Comparison of ENCODE assay signal across 17 cellular contexts in the genomic region with DNA sequence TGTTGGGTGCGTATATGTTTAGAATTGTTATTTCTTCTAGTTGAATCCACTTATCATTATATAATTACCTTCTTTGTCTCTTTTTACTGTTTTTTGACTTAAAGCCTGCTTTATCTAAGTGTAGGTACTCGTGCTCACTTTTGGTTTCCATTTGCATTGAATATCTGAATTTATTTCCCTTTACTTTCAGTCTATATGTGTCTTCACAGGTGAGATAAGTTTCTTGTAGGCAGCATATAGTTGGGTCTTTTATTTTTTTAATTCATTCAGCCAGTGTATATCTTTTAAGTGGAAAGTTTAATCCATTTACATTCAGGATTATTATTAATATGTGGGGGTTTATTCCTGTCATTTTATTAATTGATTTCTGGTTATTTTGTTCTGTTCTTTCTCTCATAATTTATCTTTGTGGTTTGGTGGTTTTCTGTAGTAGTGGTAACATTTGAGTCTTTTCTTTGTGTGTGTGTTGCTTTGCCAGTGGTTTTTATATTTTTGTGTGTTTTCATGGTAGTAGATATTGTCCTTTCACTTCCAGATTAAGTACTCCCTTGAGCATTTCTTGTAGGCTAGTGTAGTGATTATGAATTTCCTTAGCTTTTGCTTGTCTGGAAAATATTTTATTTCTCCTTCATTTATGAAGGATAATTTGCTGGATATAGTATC. TPM values are rescaled to one million over a fixed set of nuclear protein-coding genes. Genes with fewer than 3 reads are reported as not detected.
A peak's percentile ranks its signal among the peaks of the same experiment; 100 is the strongest.
DNase-seq lines count a peak whose midpoint lies in the region; ATAC-seq and TF ChIP-seq lines count a peak whose summit lies in the region.
"Had no signal": no experiment of that assay in that cellular context is flagged by ENCODE, and none has a peak within 500 bp of the region (broad histone marks: within the 10 kb centered on the region; RNA-seq: fewer than 3 reads in every experiment).

No MANE protein-coding gene starts in this region.

- peak overlapping the region; percentile 8 for H3K4me2 ChIP-seq in SU-DHL-6 (ENCODE audit: low read depth, low read length, poor library complexity, severe bottlenecking)

- peaks cover 52% of the 10 kb centered on the region for H4K20me1 ChIP-seq in SU-DHL-6 (ENCODE audit: low read depth, low read length)

- no peak overlapping the region for H3K9ac ChIP-seq in SU-DHL-6 (ENCODE audit: low read length)

- 95% methylated on average over 2 of the region's 2 CpGs for WGBS in esophagus muscularis mucosa

- peak overlapping the region; percentile 41 for H3K4me3 Mint-ChIP-seq in activated naive CD4-positive, alpha-beta T cell treated with anti-CD3 and anti-CD28 coated beads, Interleukin-2, amount 50 U/mL, for 24 hours
- peak overlapping the region; percentile 26 for H3K4me3 Mint-ChIP-seq in activated naive CD8-positive, alpha-beta T cell treated with anti-CD3 and anti-CD28 coated beads, Interleukin-2, amount 50 U/mL, for 24 hours

- H3F3A ChIP-seq in SU-DHL-6 (ENCODE audit: insufficient read depth), result 0 out of 2 replicates have a peak, but pooled peaks cover 9% of the 10 kb centered on the region

- no peak for TF ChIP-seq EP300 in esophagus muscularis mucosa (IDR thresholded peaks at IDR 0.05)

- H3K27ac ChIP-seq in SU-DHL-6 (ENCODE audit: low read depth, low read length) (no peak overlapping the region), esophagus muscularis mucosa (replicated peaks in 1 of 4) (no peak overlapping the region)
- H3K27ac ChIP-seq: lower lobe of right lung, RWPE1, testis had no signal

- DNase-seq in activated naive CD4-positive, alpha-beta T cell treated with anti-CD3 and anti-CD28 coated beads, Interleukin-2, amount 50 U/mL, for 16 hours, result no peak
- no peak for DNase-seq in activated naive CD8-positive, alpha-beta T cell treated with anti-CD3 and anti-CD28 coated beads, Interleukin-2, amount 50 U/mL, for 24 hours
- DNase-seq in cerebellar nuclear complex (lab: John Stamatoyannopoulos, UW) (no peak), C1 segment of cervical spinal cord (lab: John Stamatoyannopoulos, UW) (no peak), esophagus muscularis mucosa (ENCODE audit: extremely low spot score) (no peak)
- DNase-seq: activated gamma-delta T cell treated with Interleukin-2 at 50 U/mL for 16 hours; Kasumi-1; lower lobe of right lung; NCI-H1092 treated with DMSO at 0.1 percent for 48 hours; NCI-H2081 treated with DMSO at 0.1 percent for 48 hours; NCI-H510A treated with DMSO at 0.1 percent for 48 hours; stimulated activated CD4-positive, alpha-beta T cell treated with anti-CD3 and anti-CD28 coated beads, Interleukin-12 subunit alpha, Interleukin-12 subunit beta, amount 100 ng/mL, for 4 hours; testis had no signal

- TF ChIP-seq CTCF in SU-DHL-6 (IDR thresholded peaks at IDR 0.05; ENCODE audit: insufficient read depth, low read length, poor library complexity, severe bottlenecking), result no peak
- TF ChIP-seq CTCF in esophagus muscularis mucosa (IDR thresholded peaks at IDR 0.05), result no peak

- H3K4me3 ChIP-seq in SU-DHL-6 (ENCODE audit: insufficient read depth, low read length, poor library complexity, severe bottlenecking), result no peak overlapping the region
- no peak overlapping the region for H3K4me3 ChIP-seq in esophagus muscularis mucosa
- H3K4me3 ChIP-seq: lower lobe of right lung, testis had no signal

- peak overlapping the region; percentile 81 for H3K27ac Mint-ChIP-seq in activated naive CD4-positive, alpha-beta T cell treated with anti-CD3 and anti-CD28 coated beads, Interleukin-2, amount 50 U/mL, for 24 hours
- H3K27ac Mint-ChIP-seq in activated naive CD8-positive, alpha-beta T cell treated with anti-CD3 and anti-CD28 coated beads, Interleukin-2, amount 50 U/mL, for 24 hours, result peak overlapping the region; percentile 60

- H3K79me2 ChIP-seq in SU-DHL-6 (ENCODE audit: insufficient read depth, low read length), result peaks cover 100% of the 10 kb centered on the region

- intact Hi-C loops in esophagus muscularis mucosa (cut with DNase I), result no loop called here

- no peak for TF ChIP-seq POLR2A in esophagus muscularis mucosa (IDR thresholded peaks at IDR 0.05; ENCODE audit: low read depth)

- H3K9me3 Mint-ChIP-seq in activated naive CD4-positive, alpha-beta T cell treated with anti-CD3 and anti-CD28 coated beads, Interleukin-2, amount 50 U/mL, for 24 hours, result peaks cover 15% of the 10 kb centered on the region
- H3K9me3 Mint-ChIP-seq in activated naive CD8-positive, alpha-beta T cell treated with anti-CD3 and anti-CD28 coated beads, Interleukin-2, amount 50 U/mL, for 24 hours, result peaks cover 43% of the 10 kb centered on the region

- peaks cover 91% of the 10 kb centered on the region for H3K4me1 Mint-ChIP-seq in activated naive CD4-positive, alpha-beta T cell treated with anti-CD3 and anti-CD28 coated beads, Interleukin-2, amount 50 U/mL, for 24 hours
- H3K4me1 Mint-ChIP-seq in activated naive CD8-positive, alpha-beta T cell treated with anti-CD3 and anti-CD28 coated beads, Interleukin-2, amount 50 U/mL, for 24 hours, result peaks cover 85% of the 10 kb centered on the region

- H2AFZ ChIP-seq in SU-DHL-6 (ENCODE audit: low read depth, low read length, severe bottlenecking), result no peak overlapping the region

- H3K9me2 ChIP-seq in SU-DHL-6 (replicated peaks; ENCODE audit: insufficient read depth, low read length), result no peaks in the 10 kb centered on the region

- H3K27me3 ChIP-seq in SU-DHL-6 (ENCODE audit: low read length), result no peaks in the 10 kb centered on the region
- no peaks in the 10 kb centered on the region for H3K27me3 ChIP-seq in esophagus muscularis mucosa
- H3K27me3 ChIP-seq: testis had no signal

- ATAC-seq in activated naive CD8-positive, alpha-beta T cell treated with anti-CD3 and anti-CD28 coated beads, Interleukin-2, amount 50 U/mL, for 24 hours, result no peak
- no peak for ATAC-seq in GM18907 (IDR thresholded peaks at IDR 0.05; ENCODE audit: unreplicated experiment)
- ATAC-seq: lower lobe of right lung had no signal

- H3K36me3 Mint-ChIP-seq in activated naive CD4-positive, alpha-beta T cell treated with anti-CD3 and anti-CD28 coated beads, Interleukin-2, amount 50 U/mL, for 24 hours, result peaks cover 29% of the 10 kb centered on the region
- H3K36me3 Mint-ChIP-seq in activated naive CD8-positive, alpha-beta T cell treated with anti-CD3 and anti-CD28 coated beads, Interleukin-2, amount 50 U/mL, for 24 hours (ENCODE audit: low read depth), result peaks cover 46% of the 10 kb centered on the region

- H3K9me3 ChIP-seq in SU-DHL-6 (ENCODE audit: insufficient read depth, low read length), result peaks cover 7% of the 10 kb centered on the region; the same call in 1 of the 2 replicates
- peaks cover 0 to 10% (median 2%) of the 10 kb centered on the region in 4 donors for H3K9me3 ChIP-seq in esophagus muscularis mucosa
- H3K9me3 ChIP-seq: testis had no signal

- H3K36me3 ChIP-seq in SU-DHL-6 (ENCODE audit: low read length), result 0 out of 2 replicates have a peak, but pooled peaks cover 2% of the 10 kb centered on the region
- no peaks in the 10 kb centered on the region for H3K36me3 ChIP-seq in esophagus muscularis mucosa
- H3K36me3 ChIP-seq: lower lobe of right lung had no signal

- no peaks in the 10 kb centered on the region for H3K27me3 Mint-ChIP-seq in activated naive CD4-positive, alpha-beta T cell treated with anti-CD3 and anti-CD28 coated beads, Interleukin-2, amount 50 U/mL, for 24 hours
- no peaks in the 10 kb centered on the region for H3K27me3 Mint-ChIP-seq in activated naive CD8-positive, alpha-beta T cell treated with anti-CD3 and anti-CD28 coated beads, Interleukin-2, amount 50 U/mL, for 24 hours

- peaks cover 16 to 36% (median 33%) of the 10 kb centered on the region in 4 donors for H3K4me1 ChIP-seq in esophagus muscularis mucosa
- H3K4me1 ChIP-seq: testis had no signal

RNA-seq across cellular contexts. Expression of a gene that starts 27.3 kb away (rescaled TPM):
- 10 to 100 TPM; 58.8 to 74.3 (median 69.3) TPM for total RNA-seq in esophagus muscularis mucosa
